In the genomic region with DNA sequence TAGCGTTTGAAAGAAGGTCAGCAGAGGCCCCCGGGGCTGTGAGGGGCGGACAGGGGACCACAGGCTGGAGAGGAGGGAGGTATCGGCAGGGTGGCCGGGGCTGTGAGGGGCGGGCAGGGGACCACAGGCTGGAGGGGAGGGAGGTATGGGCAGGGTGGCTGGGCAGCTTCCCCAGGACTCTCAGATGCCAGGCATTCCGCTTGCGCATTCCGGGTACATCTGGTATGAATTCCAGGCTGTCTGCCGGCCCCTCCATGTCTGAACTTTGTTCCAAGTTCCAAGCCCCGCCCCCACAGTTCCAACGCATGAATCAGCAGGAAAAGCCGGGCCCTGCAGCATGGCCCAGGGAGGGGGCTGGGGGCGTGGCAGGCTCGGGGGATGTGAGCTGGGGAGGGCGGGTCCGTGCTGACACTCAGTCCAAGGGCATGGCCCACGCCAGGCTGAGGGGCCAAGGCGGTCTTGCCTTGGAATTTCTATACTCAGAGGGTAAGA, we compare ENCODE assay signal across 8 cellular contexts. TPM values are rescaled to one million over a fixed set of nuclear protein-coding genes. Genes with fewer than 3 reads are reported as not detected.
DNase-seq lines count a peak whose midpoint lies in the region; ATAC-seq, FAIRE-seq and TF ChIP-seq lines count a peak whose summit lies in the region.

No MANE protein-coding gene starts in this region.

- no peak for TF ChIP-seq CTCF in C4-2B (conservative IDR thresholded peaks at IDR 0.05)

- ATAC-seq in GM21737 (IDR thresholded peaks at IDR 0.05; ENCODE audit: unreplicated experiment), result no peak

- H3K4me3 ChIP-seq in mesodermal cell (ENCODE audit: extremely low read depth, insufficient read depth, low read length, poor library complexity, severe bottlenecking), result peak overlapping the region; percentile 99

- no peaks in the 10 kb centered on the region for H3K9me3 ChIP-seq in mesodermal cell (ENCODE audit: control insufficient read depth, low read length)

- FAIRE-seq in HTR-8/SVneo (lab: Jason Lieb, UNC), result no peak

- peaks cover 36% of the 10 kb centered on the region for H3K36me3 ChIP-seq in mesodermal cell (ENCODE audit: control insufficient read depth, insufficient read depth, low read length)

- H3K4me1 ChIP-seq in mesodermal cell (ENCODE audit: control insufficient read depth, insufficient read depth, low read length, poor library complexity, severe bottlenecking), result peaks cover 42% of the 10 kb centered on the region

- DNase-seq in HTR-8/SVneo (ENCODE audit: insufficient read length, low spot score), result peak; percentile 94
- peak; percentile 89 for DNase-seq in UCSD-AML1 (lab: John Stamatoyannopoulos, UW; ENCODE audit: unreplicated experiment)
- DNase-seq in erythroblast (lab: John Stamatoyannopoulos, UW), result peak; percentile 87 to 94
- DNase-seq in NCI-H2081 (lab: John Stamatoyannopoulos, UW), result no peak

- TF ChIP-seq POLR2A in erythroblast (IDR thresholded peaks at IDR 0.05; ENCODE audit: low read length), result no peak

- peak overlapping the region; percentile 98 for H3K27ac ChIP-seq in C4-2B
- peak overlapping the region; percentile 97 for H3K27ac ChIP-seq in mesodermal cell (ENCODE audit: low read depth, low read length, severe bottlenecking)
- H3K27ac ChIP-seq in temporal lobe (ENCODE audit: low read depth, low read length), result peak overlapping the region; percentile 85

- 2 to 3% methylated on average over 11 to 17 of the region's 19 CpGs for WGBS in mesodermal cell (ENCODE audit: insufficient coverage in 2 of 2), 2 experiments

RNA-seq across cellular contexts. Expression of a gene that starts 4.4 kb away (rescaled TPM):
- 0.85 TPM for polyA plus RNA-seq in mesodermal cell (2013, experiment 1 of 2)
- 1.2 TPM for polyA plus RNA-seq in mesodermal cell (2013, experiment 2 of 2)
- total RNA-seq in temporal lobe, result 0.25 TPM

RNA-seq across cellular contexts. Expression of a gene that starts 10.0 kb away (rescaled TPM):
- 9.8 TPM for polyA plus RNA-seq in mesodermal cell (2013, experiment 1 of 2)
- polyA plus RNA-seq in mesodermal cell (2013, experiment 2 of 2), result 9.6 TPM
- 8.9 TPM for total RNA-seq in temporal lobe

RNA-seq across cellular contexts. Expression of a gene that starts 28.1 kb away (rescaled TPM):
- 0.22 TPM for polyA plus RNA-seq in mesodermal cell (2013, experiment 1 of 2)
- polyA plus RNA-seq in mesodermal cell (2013, experiment 2 of 2), result not detected
- not detected for total RNA-seq in temporal lobe

RNA-seq across cellular contexts. Expression of a gene that starts 29.9 kb away (rescaled TPM):
- polyA plus RNA-seq in mesodermal cell (2013, experiment 1 of 2), result 225 TPM
- polyA plus RNA-seq in mesodermal cell (2013, experiment 2 of 2), result 184 TPM
- total RNA-seq in temporal lobe, result 132 TPM

RNA-seq across cellular contexts. Expression of a gene that starts 47.3 kb away (rescaled TPM):
- polyA plus RNA-seq in mesodermal cell (2013, experiment 1 of 2), result 31.4 TPM
- 34.2 TPM for polyA plus RNA-seq in mesodermal cell (2013, experiment 2 of 2)
- total RNA-seq in temporal lobe, result 11.8 TPM

Comparison
In these comparisons a context has a peak if more than half of its experiments do, and no peak if none do; other contexts are left out.
1. DNase-seq: peak in HTR-8/SVneo (single experiment), UCSD-AML1 (single experiment) and erythroblast (2 of 2); none in NCI-H2081 (0 of 2).
2. Peak in every context shown above with its lines, with median percentiles within 50 percentile points of each other: H3K27ac ChIP-seq.